In the genomic region with DNA sequence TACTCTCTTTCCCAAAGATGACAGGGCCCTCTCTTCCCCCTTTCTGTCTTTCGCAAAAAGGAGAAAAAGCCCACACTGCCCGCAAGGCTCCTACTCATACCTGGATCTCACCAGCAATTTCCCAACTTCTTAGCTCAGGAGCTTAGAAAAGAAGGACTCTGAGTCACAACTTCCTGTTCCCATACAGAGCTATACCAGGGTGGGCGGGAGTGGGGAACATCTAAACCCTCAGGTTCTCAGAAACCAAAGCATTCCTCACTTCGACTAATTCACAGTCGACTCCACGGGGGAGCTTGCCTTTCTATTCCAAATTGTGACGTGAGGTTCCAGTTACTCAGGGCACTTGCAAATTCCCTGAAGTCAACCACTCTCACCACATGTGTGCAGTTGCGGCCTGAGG, we compare ENCODE assay signal across 16 cellular contexts.
A peak's percentile ranks its signal among the peaks of the same experiment; 100 is the strongest.
DNase-seq lines count a peak whose midpoint lies in the region; ATAC-seq and TF ChIP-seq lines count a peak whose summit lies in the region.
"Had no signal": no experiment of that assay in that cellular context is flagged by ENCODE, and none has a peak within 500 bp of the region (broad histone marks: within the 10 kb centered on the region; RNA-seq: fewer than 3 reads in every experiment).

No MANE protein-coding gene starts in this region.

- POLR2A ChIA-PET in IMR-90 (lab: Charles Lee; ENCODE audit: unreplicated experiment), result no interaction called here
- POLR2A ChIA-PET in CD8-positive, alpha-beta memory T cell (lab: Charles Lee), result no interaction called here

- H2BK20ac ChIP-seq in IMR-90 (ENCODE audit: low read depth, low read length), result peak overlapping the region; percentile 31; the same call in 1 of the 2 replicates

- peak overlapping the region; percentile 68 for H2AK5ac ChIP-seq in IMR-90 (ENCODE audit: low read depth, low read length)

- H3K9me1 ChIP-seq in IMR-90 (ENCODE audit: insufficient read depth, low read length), result no peaks in the 10 kb centered on the region; the same call in 1 of the 2 replicates

- H2AK9ac ChIP-seq in IMR-90 (replicated peaks; ENCODE audit: low read depth, low read length, poor library complexity), result no peak overlapping the region

- H3K27ac Mint-ChIP-seq in CD8-positive, alpha-beta memory T cell, result no peak overlapping the region
- H3K27ac Mint-ChIP-seq: activated naive CD8-positive, alpha-beta T cell treated with anti-CD3 and anti-CD28 coated beads, Interleukin-2, amount 50 U/mL, for 24 hours; stimulated activated memory B cell treated with anti-CD40 and anti-IgM and Interleukin-4, amounts not matched to agents 10 μg/mL and 1 μg/mL and 100 μg/mL, for 72 hours; T-helper 17 cell had no signal

- peak; percentile 7 for DNase-seq in AG10803 (ENCODE audit: low read depth)
- DNase-seq in IMR-90, result peak; percentile 82
- peak; percentile 97 for DNase-seq in mammary epithelial cell
- peak; percentile 61 for DNase-seq in islet precursor cell
- no peak for DNase-seq in CD8-positive, alpha-beta memory T cell
- no peak for DNase-seq in pons (ENCODE audit: low spot score)
- no peak for DNase-seq in CD1c-positive myeloid dendritic cell (ENCODE audit: extremely low spot score)
- DNase-seq: activated naive CD8-positive, alpha-beta T cell treated with anti-CD3 and anti-CD28 coated beads, Interleukin-2, amount 50 U/mL, for 24 hours; Calu3; NCI-H2171; Right ventricle myocardium superior; T-helper 17 cell had no signal

- dilution Hi-C loops in IMR-90 (cut with HindIII; ENCODE audit: low sequenced_read_pairs, unreplicated experiment) (no loop called here), mammary epithelial cell (cut with HindIII; ENCODE audit: low sequenced_read_pairs) (no loop called here)

- BruUV-seq in IMR-90 (replicated peaks; lab: Mats Ljungman, UMichigan) (no TSS peak), mammary epithelial cell (replicated peaks; lab: Mats Ljungman, UMichigan) (no TSS peak)

- CTCF ChIA-PET in IMR-90 (lab: Yijun Ruan, JAX), result no interaction called here
- CTCF ChIA-PET in mammary epithelial cell (lab: Charles Lee; ENCODE audit: low non-redundant PET), result no interaction called here
- CTCF ChIA-PET in CD8-positive, alpha-beta memory T cell (lab: Charles Lee), result no interaction called here

- H3K27me3 ChIP-seq in IMR-90 (ENCODE audit: control insufficient read depth, insufficient read depth, low read length) (no peaks in the 10 kb centered on the region), mammary epithelial cell (ENCODE audit: insufficient read depth, low read length) (no peaks in the 10 kb centered on the region)
- H3K27me3 ChIP-seq in CD8-positive, alpha-beta memory T cell (ENCODE audit: insufficient read depth, low read length, poor library complexity, severe bottlenecking), result no peaks in the 10 kb centered on the region
- H3K27me3 ChIP-seq: esophagus muscularis mucosa, tibial nerve had no signal

- intact Hi-C loops in IMR-90 (cut with micrococcal nuclease), result no loop called here
- intact Hi-C loops in mammary epithelial cell (cut with micrococcal nuclease), result no loop called here

- peak overlapping the region; percentile 32 for H2BK120ac ChIP-seq in IMR-90 (ENCODE audit: low read depth, low read length)

- no peak for TF ChIP-seq CTCF in AG10803 (conservative IDR thresholded peaks at IDR 0.05; ENCODE audit: low read length)
- TF ChIP-seq CTCF in IMR-90 (conservative IDR thresholded peaks at IDR 0.05; ENCODE audit: low read depth, low read length), result no peak
- no peak for TF ChIP-seq CTCF in mammary epithelial cell (conservative IDR thresholded peaks at IDR 0.05 in 1 of 2, IDR thresholded peaks at IDR 0.05 in 1 of 2; ENCODE audit: extremely low read depth in 1 of 2, insufficient read depth in 1 of 2, low read depth in 1 of 2, low read length in 2 of 2)

- H2AFZ ChIP-seq in IMR-90 (replicated peaks; ENCODE audit: low read length, poor library complexity), result peak overlapping the region; percentile 64
- H2AFZ ChIP-seq in mammary epithelial cell (ENCODE audit: low read depth, low read length), result peak overlapping the region; percentile 81

- TF ChIP-seq POLR2A in IMR-90 (IDR thresholded peaks at IDR 0.05; ENCODE audit: low read depth, low read length), result no peak

- H3K9me3 Mint-ChIP-seq in CD8-positive, alpha-beta memory T cell, result peaks cover 0 to 4% (median 0%) of the 10 kb centered on the region in 5 donors
- H3K9me3 Mint-ChIP-seq: activated naive CD8-positive, alpha-beta T cell treated with anti-CD3 and anti-CD28 coated beads, Interleukin-2, amount 50 U/mL, for 24 hours had no signal

- H3K27ac ChIP-seq in IMR-90 (ENCODE audit: insufficient read depth, low read length) (no peak overlapping the region), mammary epithelial cell (ENCODE audit: insufficient read depth, low read depth, low read length) (peak overlapping the region; percentile 65)
- H3K27ac ChIP-seq in CD8-positive, alpha-beta memory T cell (ENCODE audit: low read depth, low read length), result no peak overlapping the region
- H3K27ac ChIP-seq: esophagus muscularis mucosa, tibial nerve had no signal

- no peak overlapping the region for H2BK5ac ChIP-seq in IMR-90 (ENCODE audit: low read depth, low read length, poor library complexity, severe bottlenecking)

- H3K4me2 ChIP-seq in IMR-90 (ENCODE audit: low read depth, low read length) (no peak overlapping the region), mammary epithelial cell (ENCODE audit: insufficient read depth, low read depth, low read length) (peak overlapping the region; percentile 10)

- no peaks in the 10 kb centered on the region for H3K79me2 ChIP-seq in mammary epithelial cell (ENCODE audit: insufficient read depth, low read length)

- no peaks in the 10 kb centered on the region for H3K79me1 ChIP-seq in IMR-90 (ENCODE audit: low read depth in 1 of 2, low read length in 2 of 2)

- H3K27me3 Mint-ChIP-seq in CD8-positive, alpha-beta memory T cell, result peaks cover 0 to 5% of the 10 kb centered on the region in 2 donors
- H3K27me3 Mint-ChIP-seq: activated naive CD8-positive, alpha-beta T cell treated with anti-CD3 and anti-CD28 coated beads, Interleukin-2, amount 50 U/mL, for 24 hours; stimulated activated memory B cell treated with anti-CD40 and anti-IgM and Interleukin-4, amounts not matched to agents 10 μg/mL and 1 μg/mL and 100 μg/mL, for 72 hours had no signal

- no peak overlapping the region for H3K56ac ChIP-seq in IMR-90 (ENCODE audit: extremely low read depth, insufficient read depth, low read length)

- no peak overlapping the region for H3K18ac ChIP-seq in IMR-90 (ENCODE audit: low read depth, low read length)

- no peaks in the 10 kb centered on the region for H3K36me3 ChIP-seq in IMR-90 (ENCODE audit: control insufficient read depth, insufficient read depth, low read length)
- no peaks in the 10 kb centered on the region for H3K36me3 ChIP-seq in mammary epithelial cell (ENCODE audit: insufficient read depth, low read length)
- no peaks in the 10 kb centered on the region for H3K36me3 ChIP-seq in CD8-positive, alpha-beta memory T cell (ENCODE audit: insufficient read depth, low read length)
- H3K36me3 ChIP-seq: esophagus muscularis mucosa, tibial nerve had no signal

- no peak for TF ChIP-seq RAD21 in IMR-90 (IDR thresholded peaks at IDR 0.05; ENCODE audit: low read length)

- no CpG with 5 or more reads among the region's 8 CpGs for WGBS in IMR-90 (ENCODE audit: extremely low coverage in 2 of 2, insufficient read length in 1 of 2), 2 experiments
- WGBS in mammary epithelial cell (ENCODE audit: low coverage, missing lambda C conversion rate), result 11% methylated on average over 4 of the region's 8 CpGs

- no peak overlapping the region for H4K91ac ChIP-seq in IMR-90 (ENCODE audit: insufficient read depth, low read depth, low read length)

- H3K4me3 ChIP-seq in AG10803 (ENCODE audit: low read length) (no peak overlapping the region), IMR-90 (ENCODE audit: insufficient read depth, low read depth, low read length) (no peak overlapping the region), mammary epithelial cell (replicated peaks in 1 of 3; ENCODE audit: insufficient read depth in 1 of 3, low read depth in 2 of 3, low read length in 3 of 3) (no peak overlapping the region)
- H3K4me3 ChIP-seq in CD8-positive, alpha-beta memory T cell (ENCODE audit: low read length), result no peak overlapping the region
- H3K4me3 ChIP-seq: esophagus muscularis mucosa, tibial nerve had no signal

- H3K14ac ChIP-seq in IMR-90 (replicated peaks; ENCODE audit: low read depth, low read length), result peak overlapping the region; percentile 55; the same call in 1 of the 2 replicates

- no peak overlapping the region for H4K8ac ChIP-seq in IMR-90 (ENCODE audit: low read depth in 2 of 2, low read length in 2 of 2)

- H3K36me3 Mint-ChIP-seq in CD8-positive, alpha-beta memory T cell, result peaks cover 0 to 1% (median 0%) of the 10 kb centered on the region in 3 donors
- H3K36me3 Mint-ChIP-seq: stimulated activated memory B cell treated with anti-CD40 and anti-IgM and Interleukin-4, amounts not matched to agents 10 μg/mL and 1 μg/mL and 100 μg/mL, for 72 hours had no signal

- H3K9ac ChIP-seq in IMR-90 (ENCODE audit: low read depth, low read length) (no peak overlapping the region), mammary epithelial cell (ENCODE audit: insufficient read depth, low read length) (no peak overlapping the region)

- ATAC-seq in IMR-90 (ENCODE audit: low read depth) (no peak), GM18907 (IDR thresholded peaks at IDR 0.05; ENCODE audit: unreplicated experiment) (no peak)
- ATAC-seq: activated naive CD8-positive, alpha-beta T cell treated with anti-CD3 and anti-CD28 coated beads, Interleukin-2, amount 50 U/mL, for 24 hours; stimulated activated memory B cell treated with anti-CD40 and anti-IgM and Interleukin-4, amounts not matched to agents 10 μg/mL and 1 μg/mL and 100 μg/mL, for 72 hours; T-helper 17 cell had no signal

- H3K4me3 Mint-ChIP-seq in CD8-positive, alpha-beta memory T cell, result no peak overlapping the region
- H3K4me3 Mint-ChIP-seq: activated naive CD8-positive, alpha-beta T cell treated with anti-CD3 and anti-CD28 coated beads, Interleukin-2, amount 50 U/mL, for 24 hours; stimulated activated memory B cell treated with anti-CD40 and anti-IgM and Interleukin-4, amounts not matched to agents 10 μg/mL and 1 μg/mL and 100 μg/mL, for 72 hours; T-helper 17 cell had no signal

- H3K23ac ChIP-seq in IMR-90 (ENCODE audit: low read depth, low read length), result no peak overlapping the region

- H3K4me1 ChIP-seq in IMR-90 (ENCODE audit: control insufficient read depth, insufficient read depth, low read length) (no peaks in the 10 kb centered on the region; the same call in 1 of the 2 replicates), mammary epithelial cell (ENCODE audit: insufficient read depth, low read length) (peaks cover 27% of the 10 kb centered on the region)
- H3K4me1 ChIP-seq in CD8-positive, alpha-beta memory T cell (ENCODE audit: insufficient read depth, low read length), result no peaks in the 10 kb centered on the region
- H3K4me1 ChIP-seq: esophagus muscularis mucosa, tibial nerve had no signal

- in situ Hi-C loops in IMR-90 (cut with MboI; ENCODE audit: low sequenced_read_pairs) (no loop called here), mammary epithelial cell (cut with MboI; ENCODE audit: low sequenced_read_pairs in 2 of 2) (no loop called here)

- peak overlapping the region; percentile 59; the same call in 1 of the 3 replicates for H2BK15ac ChIP-seq in IMR-90 (ENCODE audit: low read depth, low read length)

- no peaks in the 10 kb centered on the region for H3K4me1 Mint-ChIP-seq in CD8-positive, alpha-beta memory T cell
- H3K4me1 Mint-ChIP-seq: activated naive CD8-positive, alpha-beta T cell treated with anti-CD3 and anti-CD28 coated beads, Interleukin-2, amount 50 U/mL, for 24 hours; stimulated activated memory B cell treated with anti-CD40 and anti-IgM and Interleukin-4, amounts not matched to agents 10 μg/mL and 1 μg/mL and 100 μg/mL, for 72 hours; T-helper 17 cell had no signal

- H3K4ac ChIP-seq in IMR-90 (ENCODE audit: low read depth, low read length), result peak overlapping the region; percentile 62; the same call in 1 of the 2 replicates

- no peak overlapping the region for H4K5ac ChIP-seq in IMR-90 (ENCODE audit: low read depth, low read length)

- H3K9me3 ChIP-seq in IMR-90 (ENCODE audit: control insufficient read depth, insufficient read depth, low read length) (no peaks in the 10 kb centered on the region), mammary epithelial cell (replicated peaks; ENCODE audit: insufficient read depth, low read length) (no peaks in the 10 kb centered on the region)
- no peaks in the 10 kb centered on the region for H3K9me3 ChIP-seq in CD8-positive, alpha-beta memory T cell (ENCODE audit: low read length)
- H3K9me3 ChIP-seq: esophagus muscularis mucosa, tibial nerve had no signal

- H4K20me1 ChIP-seq in IMR-90 (ENCODE audit: insufficient read depth, low read length) (no peaks in the 10 kb centered on the region), mammary epithelial cell (ENCODE audit: insufficient read depth, low read length) (no peaks in the 10 kb centered on the region)

Comparison
In these comparisons a context has a peak if more than half of its experiments do, and no peak if none do; other contexts are left out.
1. DNase-seq: peak in AG10803 (single experiment), IMR-90 (single experiment), mammary epithelial cell (single experiment) and islet precursor cell (single experiment); none in CD8-positive, alpha-beta memory T cell (0 of 5), pons (single experiment) and CD1c-positive myeloid dendritic cell (single experiment).